Comparison of ENCODE assay signal across 9 cellular contexts in the genomic region with DNA sequence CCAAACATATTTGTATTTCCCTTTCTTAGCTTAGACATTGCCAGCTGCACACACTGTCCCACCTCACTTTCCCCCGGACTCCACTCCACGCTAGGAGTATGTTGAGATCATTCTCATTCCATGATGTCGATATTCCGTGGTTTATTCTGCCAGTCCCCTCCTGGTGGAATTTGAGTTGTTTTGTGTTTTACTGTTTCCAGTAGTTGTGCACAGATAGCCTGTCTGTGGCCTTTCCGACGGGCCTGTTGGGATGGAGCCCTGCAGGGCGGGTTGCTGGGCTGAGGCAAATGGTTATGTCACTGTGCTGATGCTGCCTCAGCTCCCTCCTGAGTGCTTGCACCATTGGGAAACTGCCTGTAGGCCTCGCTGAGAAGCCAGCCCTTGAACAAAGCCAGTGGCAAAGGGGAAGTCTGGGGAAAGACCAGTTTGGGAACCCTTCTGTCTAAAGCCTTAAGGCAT. TPM values are rescaled to one million over a fixed set of nuclear protein-coding genes. Genes with fewer than 3 reads are reported as not detected.
DNase-seq lines count a peak whose midpoint lies in the region; ATAC-seq lines count a peak whose summit lies in the region.
"Had no signal": no experiment of that assay in that cellular context is flagged by ENCODE, and none has a peak within 500 bp of the region (broad histone marks: within the 10 kb centered on the region; RNA-seq: fewer than 3 reads in every experiment).

No MANE protein-coding gene starts in this region.

- ATAC-seq in activated naive CD8-positive, alpha-beta T cell treated with anti-CD3 and anti-CD28 coated beads, Interleukin-2, amount 50 U/mL, for 24 hours: no peak
- ATAC-seq in left cardiac atrium: peak; percentile 86 to 93

- peak overlapping the region; percentile 51 for H3K4me3 Mint-ChIP-seq in activated naive CD8-positive, alpha-beta T cell treated with anti-CD3 and anti-CD28 coated beads, Interleukin-2, amount 50 U/mL, for 24 hours

- H3K27me3 ChIP-seq in skeletal muscle tissue (ENCODE audit: control insufficient read depth in 3 of 3, insufficient read depth in 3 of 3, low read length in 3 of 3) (no peaks in the 10 kb centered on the region), MG63 (no peaks in the 10 kb centered on the region)

- no peak overlapping the region for H3K4me3 ChIP-seq in skeletal muscle tissue (ENCODE audit: low read length in 3 of 3)
- H3K4me3 ChIP-seq in MG63: no peak overlapping the region

- peaks cover 84% of the 10 kb centered on the region for H3K4me1 Mint-ChIP-seq in activated naive CD8-positive, alpha-beta T cell treated with anti-CD3 and anti-CD28 coated beads, Interleukin-2, amount 50 U/mL, for 24 hours

- H3K4me1 ChIP-seq in skeletal muscle tissue (ENCODE audit: control insufficient read depth in 3 of 3, insufficient read depth in 3 of 3, low read length in 3 of 3): peaks cover 31 to 38% (median 32%) of the 10 kb centered on the region in 3 donors

- H3K36me3 Mint-ChIP-seq in activated naive CD8-positive, alpha-beta T cell treated with anti-CD3 and anti-CD28 coated beads, Interleukin-2, amount 50 U/mL, for 24 hours (ENCODE audit: low read depth): peaks cover 23% of the 10 kb centered on the region

- H3K9me3 ChIP-seq in skeletal muscle tissue (ENCODE audit: control insufficient read depth in 3 of 3, low read length in 3 of 3) (no peaks in the 10 kb centered on the region), MG63 (no peaks in the 10 kb centered on the region)

- no peaks in the 10 kb centered on the region for H3K9me3 Mint-ChIP-seq in activated naive CD8-positive, alpha-beta T cell treated with anti-CD3 and anti-CD28 coated beads, Interleukin-2, amount 50 U/mL, for 24 hours

- intact Hi-C loops in left cardiac atrium (cut with DNase I): loop anchor here in 1 of 2 donors (10.0 kb wide), 1 partner anchor 460 kb away; no protein-coding TSS in a partner anchor

- H3K36me3 ChIP-seq in skeletal muscle tissue (ENCODE audit: control insufficient read depth in 3 of 3, insufficient read depth in 3 of 3, low read length in 3 of 3) (no peaks in the 10 kb centered on the region), MG63 (peaks cover 6% of the 10 kb centered on the region)

- peak overlapping the region in 1 of 3 donors; percentile 55 for H3K9ac ChIP-seq in skeletal muscle tissue (ENCODE audit: low read depth in 1 of 3, low read length in 3 of 3)
- H3K9ac ChIP-seq: KMS-11 had no signal

- peak overlapping the region; percentile 58 for H3K27ac ChIP-seq in skeletal muscle tissue (ENCODE audit: low read depth, low read length)
- H3K27ac ChIP-seq: KMS-11 had no signal

- no peaks in the 10 kb centered on the region for H3K27me3 Mint-ChIP-seq in activated naive CD8-positive, alpha-beta T cell treated with anti-CD3 and anti-CD28 coated beads, Interleukin-2, amount 50 U/mL, for 24 hours

- DNase-seq in Kasumi-1 (lab: John Stamatoyannopoulos, UW): peak; percentile 86 to 87
- DNase-seq in activated naive CD8-positive, alpha-beta T cell treated with anti-CD3 and anti-CD28 coated beads, Interleukin-2, amount 50 U/mL, for 24 hours: no peak
- peak; percentile 76 for DNase-seq in left cardiac atrium
- no peak for DNase-seq in DMS153 treated with DMSO at 0.1 percent for 48 hours (lab: John Stamatoyannopoulos, UW; ENCODE audit: unreplicated experiment)
- no peak for DNase-seq in DMS53 treated with DMSO at 0.1 percent for 48 hours (lab: John Stamatoyannopoulos, UW; ENCODE audit: unreplicated experiment)
- DNase-seq in MG63: no peak
- no peak for DNase-seq in HT-29 (ENCODE audit: low spot score)

- peak overlapping the region; percentile 89 for H3K27ac Mint-ChIP-seq in activated naive CD8-positive, alpha-beta T cell treated with anti-CD3 and anti-CD28 coated beads, Interleukin-2, amount 50 U/mL, for 24 hours

RNA-seq across cellular contexts. Expression of a gene that starts 12.8 kb away (rescaled TPM):
- total RNA-seq in left cardiac atrium (10 to 100 TPM; 17.0 to 24.9 TPM), skeletal muscle tissue (7.3 TPM)
- 18.3 and 33.7 TPM in 2 replicates for total RNA-seq in MG63 (2014; rRNA removed; shearing (Covaris generic); ENCODE audit: low replicate concordance)
- total RNA-seq in HT-29 (2014; rRNA removed; shearing (Covaris generic)): 16.6 and 19.0 TPM in 2 replicates

Comparison
In these comparisons a context has a peak if more than half of its experiments do, and no peak if none do; other contexts are left out.
1. DNase-seq: peak in Kasumi-1 (2 of 2) and left cardiac atrium (single experiment); none in activated naive CD8-positive, alpha-beta T cell treated with anti-CD3 and anti-CD28 coated beads, Interleukin-2, amount 50 U/mL, for 24 hours (single experiment), DMS153 treated with DMSO at 0.1 percent for 48 hours (single experiment), DMS53 treated with DMSO at 0.1 percent for 48 hours (single experiment), MG63 (single experiment) and HT-29 (single experiment).